Comparison of ENCODE assay signal across 8 cellular contexts in the genomic region with DNA sequence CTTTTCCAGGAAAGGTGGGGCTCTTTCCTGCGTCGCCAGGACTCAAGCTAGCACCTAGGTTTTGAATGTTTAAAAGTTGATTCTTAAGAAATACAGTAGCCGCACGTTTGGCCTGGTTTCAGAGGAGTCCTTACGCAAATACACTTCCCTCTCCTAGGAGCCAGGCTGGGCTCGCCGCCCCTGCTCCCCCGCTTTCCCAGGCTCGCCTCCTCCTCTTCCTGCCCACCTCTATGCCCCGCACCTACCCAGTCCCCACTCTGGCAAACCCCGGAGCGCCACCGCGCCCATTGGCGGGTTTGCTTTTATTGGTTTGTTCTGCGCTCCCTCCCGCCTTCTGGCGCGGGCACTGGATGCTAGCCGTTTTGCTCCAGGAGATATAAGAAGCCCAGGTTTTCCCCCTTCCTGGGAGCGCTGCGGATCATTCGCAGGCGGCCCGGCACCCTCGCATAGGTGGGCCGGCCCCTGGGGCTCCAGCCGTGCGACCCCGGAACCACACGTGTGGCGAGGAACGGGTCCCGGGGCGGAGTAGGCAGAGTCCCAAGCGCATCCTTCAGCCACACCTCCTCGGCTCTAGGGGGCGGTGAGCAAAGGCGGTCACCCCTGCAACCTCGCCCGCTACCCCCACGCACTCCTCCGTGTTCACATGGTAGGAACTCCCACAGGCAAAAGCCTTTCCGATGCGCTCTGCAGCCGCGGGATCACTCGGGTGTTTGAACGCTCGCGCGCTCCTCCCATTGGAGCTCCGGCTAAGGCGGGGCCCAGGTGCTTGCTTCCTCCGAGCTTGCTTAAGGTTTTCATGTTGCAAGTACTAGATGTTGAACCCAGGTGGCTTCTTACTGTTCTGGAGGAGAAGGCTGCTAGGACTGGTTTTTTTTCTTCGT.
DNase-seq lines count a peak whose midpoint lies in the region; ATAC-seq, FAIRE-seq and TF ChIP-seq lines count a peak whose summit lies in the region.

No MANE protein-coding gene starts in this region.

- DNase-seq in CD1c-positive myeloid dendritic cell (ENCODE audit: extremely low spot score), result peak; percentile 67
- DNase-seq in Karpas-422, result peak; percentile 96
- DNase-seq in T-helper 2 cell treated with Interferon-gamma antibody and Interleukin-4, amounts not matched to agents 5 μg/mL and 100 μg/mL, for 36 hours (ENCODE audit: low spot score), result peak; percentile 69
- DNase-seq in body of pancreas, result peak; percentile 58 to 73 (median 64)
- peak; percentile 69 for DNase-seq in keratinocyte (ENCODE audit: low read depth, low spot score)
- DNase-seq in stimulated activated CD4-positive, alpha-beta T cell treated with anti-CD3 and anti-CD28 coated beads, Interleukin-2, amount 100 ng/mL, for 48 hours, result peak; percentile 50 to 62
- no peak for DNase-seq in ureter (ENCODE audit: low spot score)

- H3K4me1 ChIP-seq in Karpas-422 (ENCODE audit: low read length) (peaks cover 53% of the 10 kb centered on the region), body of pancreas (peaks cover 38% of the 10 kb centered on the region), keratinocyte (ENCODE audit: control insufficient read depth, extremely low read depth, insufficient read depth, low read length) (peaks cover 15% of the 10 kb centered on the region)

- peak; percentile 44 for ATAC-seq in GM21423 (IDR thresholded peaks at IDR 0.05; ENCODE audit: unreplicated experiment)
- ATAC-seq in body of pancreas, result no peak

- H4K20me1 ChIP-seq in Karpas-422 (ENCODE audit: insufficient read depth, low read depth, low read length) (no peaks in the 10 kb centered on the region), keratinocyte (ENCODE audit: control insufficient read depth, extremely low read depth, insufficient read depth, low read length) (no peaks in the 10 kb centered on the region)

- intact Hi-C loops in body of pancreas (cut with DNase I), result loop anchor here (10.0 kb wide), 1 partner anchor 66 kb away; no protein-coding TSS in a partner anchor

- H3K27ac Mint-ChIP-seq in T-helper 2 cell treated with Interferon-gamma antibody and Interleukin-4, amounts not matched to agents 5 μg/mL and 100 μg/mL, for 36 hours, result peak overlapping the region; percentile 94

- H3K4me2 ChIP-seq in Karpas-422 (ENCODE audit: low read depth, low read length, poor library complexity, severe bottlenecking) (peak overlapping the region; percentile 74), keratinocyte (ENCODE audit: control insufficient read depth, extremely low read depth, insufficient read depth, low read depth, low read length) (peak overlapping the region; percentile 89)

- H3K27me3 Mint-ChIP-seq in T-helper 2 cell treated with Interferon-gamma antibody and Interleukin-4, amounts not matched to agents 5 μg/mL and 100 μg/mL, for 36 hours (ENCODE audit: low read depth), result peaks cover 11% of the 10 kb centered on the region

- H3K9me2 ChIP-seq in Karpas-422 (replicated peaks; ENCODE audit: insufficient read depth, low read length), result no peaks in the 10 kb centered on the region

- no peaks in the 10 kb centered on the region for H3K36me3 ChIP-seq in Karpas-422 (ENCODE audit: insufficient read depth, low read length)
- no peaks in the 10 kb centered on the region for H3K36me3 ChIP-seq in body of pancreas (replicated peaks in 1 of 2; ENCODE audit: insufficient read depth in 1 of 2, low read depth in 2 of 2)
- no peaks in the 10 kb centered on the region for H3K36me3 ChIP-seq in keratinocyte (ENCODE audit: control insufficient read depth in 2 of 2, extremely low read depth in 1 of 2, insufficient read depth in 2 of 2, low read length in 2 of 2)

- H3K9me3 ChIP-seq in Karpas-422 (ENCODE audit: low read length), result no peaks in the 10 kb centered on the region
- H3K9me3 ChIP-seq in body of pancreas, result no peaks in the 10 kb centered on the region
- H3K9me3 ChIP-seq in keratinocyte (ENCODE audit: control insufficient read depth, low read depth, low read length), result no peaks in the 10 kb centered on the region

- peak overlapping the region; percentile 93 for H3K27ac ChIP-seq in Karpas-422 (ENCODE audit: low read length)
- H3K27ac ChIP-seq in body of pancreas, result no peak overlapping the region
- H3K27ac ChIP-seq in keratinocyte (ENCODE audit: control insufficient read depth, insufficient read depth, low read length), result peak overlapping the region; percentile 79

- H3K36me3 Mint-ChIP-seq in T-helper 2 cell treated with Interferon-gamma antibody and Interleukin-4, amounts not matched to agents 5 μg/mL and 100 μg/mL, for 36 hours (ENCODE audit: low read depth), result no peaks in the 10 kb centered on the region

- H3K27me3 ChIP-seq in Karpas-422 (ENCODE audit: low read length) (no peaks in the 10 kb centered on the region), body of pancreas (no peaks in the 10 kb centered on the region), keratinocyte (ENCODE audit: control insufficient read depth, extremely low read depth, insufficient read depth, low read length) (no peaks in the 10 kb centered on the region)

- peak; percentile 72 for FAIRE-seq in keratinocyte (lab: Jason Lieb, UNC)

- no peaks in the 10 kb centered on the region for H3K9me1 ChIP-seq in keratinocyte (ENCODE audit: control insufficient read depth, extremely low read depth, insufficient read depth, low read length)

- H3K9me3 Mint-ChIP-seq in T-helper 2 cell treated with Interferon-gamma antibody and Interleukin-4, amounts not matched to agents 5 μg/mL and 100 μg/mL, for 36 hours, result no peaks in the 10 kb centered on the region

- H3K4me3 ChIP-seq in Karpas-422 (ENCODE audit: low read length) (peak overlapping the region; percentile 81), body of pancreas (peak overlapping the region in 1 of 2 donors; percentile 33), keratinocyte (ENCODE audit: control insufficient read depth in 2 of 3, extremely low read depth in 1 of 3, insufficient read depth in 2 of 3, low read depth in 1 of 3, low read length in 3 of 3) (peak overlapping the region; percentile 25 to 84 (median 66))

- H2AFZ ChIP-seq in Karpas-422 (ENCODE audit: low read length) (peak overlapping the region; percentile 91), keratinocyte (ENCODE audit: control insufficient read depth, low read length) (peak overlapping the region; percentile 63)

- H3K4me1 Mint-ChIP-seq in T-helper 2 cell treated with Interferon-gamma antibody and Interleukin-4, amounts not matched to agents 5 μg/mL and 100 μg/mL, for 36 hours (ENCODE audit: low read depth), result peaks cover 42% of the 10 kb centered on the region

- H3K79me2 ChIP-seq in Karpas-422 (ENCODE audit: low read length) (peaks cover 30% of the 10 kb centered on the region), keratinocyte (ENCODE audit: control insufficient read depth, insufficient read depth, low read length) (peaks cover 36% of the 10 kb centered on the region)

- H3K4me3 Mint-ChIP-seq in T-helper 2 cell treated with Interferon-gamma antibody and Interleukin-4, amounts not matched to agents 5 μg/mL and 100 μg/mL, for 36 hours, result peak overlapping the region; percentile 89

- H3K9ac ChIP-seq in Karpas-422 (ENCODE audit: low read length) (peak overlapping the region; percentile 87), keratinocyte (ENCODE audit: control insufficient read depth, extremely low read depth, insufficient read depth, low read length) (peak overlapping the region; percentile 88)

- 2 to 7% methylated on average over 43 to 56 of the region's 56 CpGs for WGBS in body of pancreas, 2 donors

- dilution Hi-C loops in keratinocyte (cut with MboI; ENCODE audit: extremely low pct_ligation_motif_present, low sequenced_read_pairs), result no loop called here

- TF ChIP-seq POLR2A in body of pancreas (IDR thresholded peaks at IDR 0.05), result no peak

- TF ChIP-seq CTCF in body of pancreas (IDR thresholded peaks at IDR 0.05) (peak in 1 of 7 experiments; percentile 9), keratinocyte (optimal IDR thresholded peaks at IDR 0.05 in 1 of 3, IDR thresholded peaks at IDR 0.05 in 1 of 3, conservative IDR thresholded peaks at IDR 0.05 in 1 of 3; ENCODE audit: extremely low read depth in 1 of 3, insufficient read depth in 2 of 3, low read length in 3 of 3) (peak in 2 of 3 experiments; percentile 7 to 42)

Comparison
In these comparisons a context has a peak if more than half of its experiments do, and no peak if none do; other contexts are left out.
1. H3K27ac ChIP-seq: peak in Karpas-422 (single experiment) and keratinocyte (single experiment); none in body of pancreas (0 of 4).